Comparison of ENCODE assay signal across 9 cellular contexts in genomic region chr17:17757391-17757791, GRCh38.
DNase-seq lines count a peak whose midpoint lies in the region; ATAC-seq, FAIRE-seq and TF ChIP-seq lines count a peak whose summit lies in the region.
"Had no signal": no experiment of that assay in that cellular context is flagged by ENCODE, and none has a peak within 500 bp of the region (broad histone marks: within the 10 kb centered on the region; RNA-seq: fewer than 3 reads in every experiment).

No MANE protein-coding gene starts in this region.

- no peak for DNase-seq in GM12892 (ENCODE audit: insufficient read length)
- DNase-seq in NCI-H1105 (lab: John Stamatoyannopoulos, UW): peak; percentile 59
- no peak for DNase-seq in nucleus accumbens (lab: John Stamatoyannopoulos, UW)
- DNase-seq in foreskin keratinocyte: no peak
- DNase-seq in T1000 (lab: John Stamatoyannopoulos, UW): no peak
- no peak for DNase-seq in inferior parietal cortex (ENCODE audit: extremely low spot score)

- no peaks in the 10 kb centered on the region for H3K9me3 ChIP-seq in muscle layer of colon (ENCODE audit: low read length)

- FAIRE-seq in GM12892 (lab: Jason Lieb, UNC): peak; percentile 57
- FAIRE-seq: bronchial epithelial cell had no signal

- no peaks in the 10 kb centered on the region for H3K36me3 ChIP-seq in muscle layer of colon (ENCODE audit: insufficient read depth, low read length)

- peak; percentile 33 to 61 for ATAC-seq in activated CD4-positive, CD25-positive, alpha-beta regulatory T cell treated with anti-CD3 and anti-CD28 coated beads, Interleukin-2, amount 50 U/mL, for 24 hours
- ATAC-seq in foreskin keratinocyte: no peak

- peaks cover 36% of the 10 kb centered on the region for H3K4me1 ChIP-seq in muscle layer of colon (ENCODE audit: insufficient read depth, low read length)
- H3K4me1 ChIP-seq in foreskin keratinocyte: no peaks in the 10 kb centered on the region

- TF ChIP-seq POLR2A in GM12892 (IDR thresholded peaks at IDR 0.05; ENCODE audit: low read depth, low read length): no peak

- no peak overlapping the region for H3K9ac ChIP-seq in muscle layer of colon (ENCODE audit: low read length)

- H3K27ac ChIP-seq in muscle layer of colon (ENCODE audit: low read depth, low read length) (peak overlapping the region; percentile 58), foreskin keratinocyte (no peak overlapping the region)

- no peak for TF ChIP-seq CTCF in foreskin keratinocyte (conservative IDR thresholded peaks at IDR 0.05)

- H3K27me3 ChIP-seq in muscle layer of colon (ENCODE audit: control insufficient read depth in 1 of 2, insufficient read depth in 2 of 2, low read length in 2 of 2) (no peaks in the 10 kb centered on the region), foreskin keratinocyte (no peaks in the 10 kb centered on the region)

- no peak overlapping the region for H3K4me3 ChIP-seq in muscle layer of colon (ENCODE audit: low read depth in 1 of 2, low read length in 2 of 2)
